In the genomic region with DNA sequence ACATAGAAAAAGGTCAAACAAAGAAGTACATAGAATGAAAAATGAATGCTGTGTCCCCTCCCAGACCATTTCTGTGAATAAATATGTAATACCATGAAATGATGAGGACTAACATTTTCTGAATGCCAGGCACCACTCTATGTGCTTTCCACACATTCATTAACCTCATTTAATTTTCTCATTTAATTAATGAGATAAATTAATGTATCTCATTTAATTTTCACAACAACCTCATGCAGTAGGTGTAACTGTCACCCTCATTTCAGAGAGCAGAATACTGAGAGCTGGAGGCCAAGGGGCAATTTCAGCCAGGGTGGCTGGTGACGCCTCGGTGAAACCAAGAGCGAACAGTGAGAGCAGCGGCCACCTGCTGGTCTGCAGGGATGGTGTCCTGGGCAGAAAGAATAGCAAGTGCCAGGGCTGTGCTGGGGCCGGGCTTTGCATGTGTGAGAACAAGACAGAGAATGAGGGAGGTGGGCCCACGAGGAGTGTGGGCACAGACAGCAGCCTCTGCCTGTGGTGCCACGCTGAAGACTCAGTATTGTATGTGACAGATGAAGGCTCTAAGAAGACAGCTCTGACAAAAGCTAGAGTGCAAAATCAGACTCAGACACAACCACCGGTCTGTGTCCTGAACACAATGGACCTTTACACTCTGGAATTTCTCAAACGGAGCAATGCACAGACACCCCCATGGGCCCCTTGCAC, we compare ENCODE assay signal across 21 cellular contexts. TPM values are rescaled to one million over a fixed set of nuclear protein-coding genes. Genes with fewer than 3 reads are reported as not detected.
DNase-seq lines count a peak whose midpoint lies in the region; ATAC-seq, FAIRE-seq and TF ChIP-seq lines count a peak whose summit lies in the region.
"Had no signal": no experiment of that assay in that cellular context is flagged by ENCODE, and none has a peak within 500 bp of the region (broad histone marks: within the 10 kb centered on the region; RNA-seq: fewer than 3 reads in every experiment).

No MANE protein-coding gene starts in this region.

- H3K36me3 ChIP-seq in brain microvascular endothelial cell (replicated peaks) = peaks cover 6% of the 10 kb centered on the region
- no peaks in the 10 kb centered on the region for H3K36me3 ChIP-seq in HepG2 (replicated peaks in 1 of 2; ENCODE audit: control insufficient read depth in 1 of 2, insufficient read depth in 2 of 2, low read length in 2 of 2)
- H3K36me3 ChIP-seq: breast epithelium had no signal

- H3K9ac ChIP-seq in HepG2 (ENCODE audit: insufficient read depth, low read depth, low read length) = peak overlapping the region; percentile 83
- H3K9ac ChIP-seq: KMS-11 had no signal

- peak; percentile 51 for TF ChIP-seq CTCF in brain microvascular endothelial cell (IDR thresholded peaks at IDR 0.05; ENCODE audit: low read depth, low read length, missing control alignments)
- peak; percentile 85 for TF ChIP-seq CTCF in HepG2 (CRISPR knock-in tag; IDR thresholded peaks at IDR 0.05)

- H3K27ac ChIP-seq in brain microvascular endothelial cell (no peak overlapping the region), HepG2 (ENCODE audit: extremely low read length, insufficient read depth, low read length) (peak overlapping the region; percentile 90)
- H3K27ac ChIP-seq: breast epithelium, KMS-11, psoas muscle, thoracic aorta had no signal

- TF ChIP-seq RAD21 in HepG2 (CRISPR knock-in tag; IDR thresholded peaks at IDR 0.05) = peak; percentile 75

- DNase-seq in activated T-cell treated with anti-CD3 and anti-CD28 coated beads for 48 hours (ENCODE audit: low read depth) = peak; percentile 6
- DNase-seq in activated T-cell treated with anti-CD3 and anti-CD28 coated beads, Interleukin-2, amount 50 U/mL, for 1 hour = no peak
- DNase-seq in brain microvascular endothelial cell = no peak
- DNase-seq in HepG2 (ENCODE audit: low spot score) = peak; percentile 70
- DNase-seq in NCI-H2107 (lab: John Stamatoyannopoulos, UW) = no peak
- DNase-seq: activated CD4-positive, CD25-positive, alpha-beta regulatory T cell; activated naive CD4-positive, alpha-beta T cell treated with anti-CD3 and anti-CD28 coated beads for 36 hours; CD8-positive, alpha-beta memory T cell; kidney; NCI-H1694; NCI-H510A treated with DMSO at 0.1 percent for 48 hours; psoas muscle had no signal

- peaks cover 30% of the 10 kb centered on the region for H3K79me2 ChIP-seq in HepG2 (ENCODE audit: insufficient read depth, low read length)

- H3K4me3 ChIP-seq in brain microvascular endothelial cell (ENCODE audit: low read depth, low read length) = no peak overlapping the region
- peak overlapping the region in 1 of 3 experiments; percentile 36; a peak in 1 of 6 replicates for H3K4me3 ChIP-seq in HepG2 (replicated peaks in 1 of 3; ENCODE audit: insufficient read depth in 1 of 3, low read depth in 2 of 3, low read length in 3 of 3)
- H3K4me3 ChIP-seq: breast epithelium, psoas muscle, thoracic aorta had no signal

- no TSS peak for BruUV-seq in HepG2 (replicated peaks; lab: Mats Ljungman, UMichigan)

- ATAC-seq in HepG2 = peak; percentile 85
- no peak for ATAC-seq in HG03045 (IDR thresholded peaks at IDR 0.05; ENCODE audit: unreplicated experiment)
- ATAC-seq in HG03354 (IDR thresholded peaks at IDR 0.05; ENCODE audit: poor library complexity, severe bottlenecking, unreplicated experiment) = no peak
- no peak for ATAC-seq in GM18907 (IDR thresholded peaks at IDR 0.05; ENCODE audit: unreplicated experiment)
- ATAC-seq: psoas muscle had no signal

- H4K20me1 ChIP-seq in HepG2 (ENCODE audit: insufficient read depth, low read length) = no peaks in the 10 kb centered on the region

- in situ Hi-C loops in brain microvascular endothelial cell (cut with HindIII; ENCODE audit: low pct_ligation_motif_present, low sequenced_read_pairs) = no loop called here
- in situ Hi-C loops in HepG2 (cut with HindIII; ENCODE audit: extremely low pct_ligation_motif_present, low pct_unique_long_range_greater_than_20kb) = no loop called here

- peak in 1 of 2 experiments; percentile 22; a peak in 1 of 4 replicates for TF ChIP-seq EP300 in HepG2 (IDR thresholded peaks at IDR 0.05; ENCODE audit: low read depth in 2 of 2, low read length in 2 of 2)
- no peak for TF ChIP-seq EP300 in HepG2 (CRISPR knock-in tag; IDR thresholded peaks at IDR 0.05; ENCODE audit: borderline replicate concordance)

- peak overlapping the region; percentile 80 for H3K4me2 ChIP-seq in HepG2 (ENCODE audit: low read depth, low read length)
- H3K4me2 ChIP-seq: KMS-11 had no signal

- H3K27me3 ChIP-seq in brain microvascular endothelial cell (replicated peaks) (no peaks in the 10 kb centered on the region), HepG2 (ENCODE audit: control insufficient read depth in 1 of 2, insufficient read depth in 2 of 2, low read length in 2 of 2) (no peaks in the 10 kb centered on the region; a peak in 1 of 5 replicates)
- H3K27me3 ChIP-seq: breast epithelium had no signal

- CTCF ChIA-PET in HepG2 (lab: Yijun Ruan, JAX; ENCODE audit: low intra/inter-chr PET ratio, low total read pairs) = interaction anchor here (1.3 to 1.6 kb wide), 2 partner anchors 12 to 31 kb away, joined by 3 to 5 read pairs; no protein-coding TSS in a partner anchor

- 5% methylated on average over 7 of the region's 9 CpGs for WGBS in HepG2 (ENCODE audit: low lambda C conversion rate)

- H3K4me1 ChIP-seq in HepG2 (ENCODE audit: insufficient read depth, low read length) = peaks cover 48% of the 10 kb centered on the region
- H3K4me1 ChIP-seq: breast epithelium, psoas muscle had no signal

- no peak overlapping the region for H2AFZ ChIP-seq in HepG2 (ENCODE audit: low read length)

- no peak for FAIRE-seq in HepG2 (lab: Jason Lieb, UNC)
- FAIRE-seq: A204.1, G401.6, GM18507, kidney had no signal

- TF ChIP-seq POLR2A in HepG2 (IDR thresholded peaks at IDR 0.05; ENCODE audit: insufficient read depth in 1 of 2, low read depth in 2 of 2, low read length in 2 of 2) = no peak

- POLR2A ChIA-PET in HepG2 (lab: Yijun Ruan, JAX) = interaction anchor here (1.3 to 9.0 kb wide), 4 partner anchors 13 to 185 kb away, joined by 4 to 172 read pairs (median 8); no protein-coding TSS in a partner anchor

- no peaks in the 10 kb centered on the region for H3K9me3 ChIP-seq in HepG2 (ENCODE audit: low read length)
- H3K9me3 ChIP-seq: breast epithelium, psoas muscle, thoracic aorta had no signal

- intact Hi-C loops in HepG2 (cut with micrococcal nuclease; ENCODE audit: unreplicated experiment) = loop anchor here (1.0 to 10.0 kb wide), 3 partner anchors 14 to 183 kb away; no protein-coding TSS in a partner anchor

TF ChIP-seq in HepG2, 621 proteins besides CTCF, POLR2A, EP300 and RAD21 (continues in another document):
- no peak for TF ChIP-seq ZNF556 (CRISPR knock-in tag; IDR thresholded peaks at IDR 0.05; ENCODE audit: borderline replicate concordance)
- TF ChIP-seq ZNF7 (CRISPR knock-in tag; IDR thresholded peaks at IDR 0.05) = no peak
- no peak for TF ChIP-seq FOXK2 (IDR thresholded peaks at IDR 0.05)
- TF ChIP-seq ZNF549 (CRISPR knock-in tag; IDR thresholded peaks at IDR 0.05) = no peak
- peak; percentile 30; the same call in 1 of the 2 replicates for TF ChIP-seq RBFOX2 (IDR thresholded peaks at IDR 0.05; ENCODE audit: low read depth, low read length)
- no peak for TF ChIP-seq MTA3 (CRISPR knock-in tag; IDR thresholded peaks at IDR 0.05)
- TF ChIP-seq ZNF264 (CRISPR knock-in tag; IDR thresholded peaks at IDR 0.05) = no peak
- no peak for TF ChIP-seq ZNF367 (CRISPR knock-in tag; IDR thresholded peaks at IDR 0.05; ENCODE audit: borderline replicate concordance)
- TF ChIP-seq SIN3B (IDR thresholded peaks at IDR 0.05; ENCODE audit: low read length) = no peak
- no peak for TF ChIP-seq NFE2L1 (CRISPR knock-in tag; IDR thresholded peaks at IDR 0.05; ENCODE audit: borderline replicate concordance)
- TF ChIP-seq, protein P1, sequence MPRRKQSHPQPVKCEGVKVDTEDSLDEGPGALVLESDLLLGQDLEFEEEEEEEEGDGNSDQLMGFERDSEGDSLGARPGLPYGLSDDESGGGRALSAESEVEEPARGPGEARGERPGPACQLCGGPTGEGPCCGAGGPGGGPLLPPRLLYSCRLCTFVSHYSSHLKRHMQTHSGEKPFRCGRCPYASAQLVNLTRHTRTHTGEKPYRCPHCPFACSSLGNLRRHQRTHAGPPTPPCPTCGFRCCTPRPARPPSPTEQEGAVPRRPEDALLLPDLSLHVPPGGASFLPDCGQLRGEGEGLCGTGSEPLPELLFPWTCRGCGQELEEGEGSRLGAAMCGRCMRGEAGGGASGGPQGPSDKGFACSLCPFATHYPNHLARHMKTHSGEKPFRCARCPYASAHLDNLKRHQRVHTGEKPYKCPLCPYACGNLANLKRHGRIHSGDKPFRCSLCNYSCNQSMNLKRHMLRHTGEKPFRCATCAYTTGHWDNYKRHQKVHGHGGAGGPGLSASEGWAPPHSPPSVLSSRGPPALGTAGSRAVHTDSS (CRISPR knock-in tag; conservative IDR thresholded peaks at IDR 0.05) = no peak
- no peak; the same call in 1 of the 2 replicates for TF ChIP-seq ZNF563 (CRISPR knock-in tag; IDR thresholded peaks at IDR 0.05)
- TF ChIP-seq ZMYM4 (CRISPR knock-in tag; IDR thresholded peaks at IDR 0.05) = no peak
- peak; percentile 61; the same call in 1 of the 2 replicates for TF ChIP-seq ZNF331 (CRISPR knock-in tag; IDR thresholded peaks at IDR 0.05)

RNA-seq across cellular contexts. Expression of gene SERPIND1, which starts 1.8 kb away (rescaled TPM):
- 55.6 and 111 TPM in 2 replicates for total RNA-seq in HepG2 (2016; rRNA removed; fragmentation: Illumina TruSeq; extraction: Trizol)
- 16.4 and 19.8 TPM in 2 replicates for total RNA-seq in HepG2 (2016; cell fraction: cytosol; rRNA removed; fragmentation: Illumina TruSeq; extraction: Trizol; ENCODE audit: low read depth)
- 53.2 and 106 TPM in 2 replicates for total RNA-seq in HepG2 (2016; cell fraction: insoluble cytoplasmic fraction; rRNA removed; fragmentation: Illumina TruSeq; extraction: Trizol)
- total RNA-seq in HepG2 (2016; cell fraction: membrane; rRNA removed; fragmentation: Illumina TruSeq; extraction: Trizol) = 35.3 and 35.7 TPM in 2 replicates
- 108 and 133 TPM in 2 replicates for total RNA-seq in HepG2 (2016; cell fraction: nucleus; rRNA removed; fragmentation: Illumina TruSeq; extraction: Trizol)
- 350 and 408 TPM in 2 replicates for polyA plus RNA-seq in HepG2 (2011; rRNA removed)
- polyA plus RNA-seq in HepG2 (2011; cell fraction: cytosol; rRNA removed) = 341 and 453 TPM in 2 replicates
- polyA plus RNA-seq in HepG2 (2011; cell fraction: nucleus; rRNA removed) = 146 and 188 TPM in 2 replicates
- 497 and 593 TPM in 2 replicates for polyA plus RNA-seq in HepG2 (2012)
- polyA plus RNA-seq in HepG2 (2016; cell fraction: cytosol; fragmentation: Illumina TruSeq; extraction: Trizol; ENCODE audit: low read depth) = 30.3 and 32.4 TPM in 2 replicates
- polyA plus RNA-seq in HepG2 (2016; cell fraction: insoluble cytoplasmic fraction; fragmentation: Illumina TruSeq; extraction: Trizol; ENCODE audit: low read depth) = 91.5 and 101 TPM in 2 replicates
- 45.7 and 51.9 TPM in 2 replicates for polyA plus RNA-seq in HepG2 (2016; cell fraction: membrane; fragmentation: Illumina TruSeq; extraction: Trizol; ENCODE audit: low read depth)
- polyA plus RNA-seq in HepG2 (2016; cell fraction: nucleus; fragmentation: Illumina TruSeq; extraction: Trizol; ENCODE audit: insufficient read depth, low read depth) = 228 and 244 TPM in 2 replicates
- 0.37 and 351 TPM in 2 replicates for polyA minus RNA-seq in HepG2 (2011; rRNA and poly(A)+ RNA removed; ENCODE audit: low replicate concordance)
- polyA minus RNA-seq in HepG2 (2011; cell fraction: cytosol; rRNA and poly(A)+ RNA removed) = 132 and 186 TPM in 2 replicates
- polyA minus RNA-seq in HepG2 (2011; cell fraction: nucleus; rRNA and poly(A)+ RNA removed) = 67.9 and 98.5 TPM in 2 replicates
- total RNA-seq: activated naive CD4-positive, alpha-beta T cell treated with anti-CD3 and anti-CD28 coated beads for 36 hours; CD8-positive, alpha-beta memory T cell; kidney; psoas muscle; thoracic aorta had no signal

Comparison
In these comparisons a context has a peak if more than half of its experiments do, and no peak if none do; other contexts are left out.
1. DNase-seq: peak in activated T-cell treated with anti-CD3 and anti-CD28 coated beads for 48 hours (single experiment) and HepG2 (single experiment); none in activated T-cell treated with anti-CD3 and anti-CD28 coated beads, Interleukin-2, amount 50 U/mL, for 1 hour (single experiment), brain microvascular endothelial cell (single experiment) and NCI-H2107 (single experiment).